Comparison of ENCODE assay signal across 8 cellular contexts in genomic region chr7:131072505-131073091, GRCh38.
A peak's percentile ranks its signal among the peaks of the same experiment; 100 is the strongest.
DNase-seq lines count a peak whose midpoint lies in the region; ATAC-seq and TF ChIP-seq lines count a peak whose summit lies in the region.

No MANE protein-coding gene starts in this region.

- H3K36me3 Mint-ChIP-seq in CD4-positive, alpha-beta T cell (ENCODE audit: low read depth), result peaks cover 23% of the 10 kb centered on the region
- peaks cover 8% of the 10 kb centered on the region for H3K36me3 Mint-ChIP-seq in activated naive CD8-positive, alpha-beta T cell treated with anti-CD3 and anti-CD28 coated beads, Interleukin-2, amount 10 ng/mL, durations not matched to agents 7 days and 5 days
- peaks cover 24% of the 10 kb centered on the region for H3K36me3 Mint-ChIP-seq in activated CD4-positive, alpha-beta T cell treated with anti-CD3 and anti-CD28 coated beads, Interleukin-2, amount 10 ng/mL, durations not matched to agents 7 days and 5 days (ENCODE audit: low read depth)

- peak overlapping the region; percentile 21 for H3K4me3 Mint-ChIP-seq in CD4-positive, alpha-beta T cell
- no peak overlapping the region for H3K4me3 Mint-ChIP-seq in activated naive CD8-positive, alpha-beta T cell treated with anti-CD3 and anti-CD28 coated beads, Interleukin-2, amount 10 ng/mL, durations not matched to agents 7 days and 5 days
- no peak overlapping the region for H3K4me3 Mint-ChIP-seq in activated CD4-positive, alpha-beta T cell treated with anti-CD3 and anti-CD28 coated beads, Interleukin-2, amount 10 ng/mL, durations not matched to agents 7 days and 5 days

- CTCF ChIA-PET in CD4-positive, alpha-beta T cell (lab: Charles Lee), result interaction anchor here (1.3 kb wide), 1 partner anchor 18 kb away, joined by 4 read pairs; no protein-coding TSS in a partner anchor
- CTCF ChIA-PET in activated CD4-positive, alpha-beta T cell treated with anti-CD3 and anti-CD28 coated beads, Interleukin-2, amount 10 ng/mL, durations not matched to agents 7 days and 5 days (lab: Charles Lee), result interaction anchor here (1.1 to 1.6 kb wide), 3 partner anchors 17 to 300 kb away, joined by 3 to 5 read pairs (median 3); no protein-coding TSS in a partner anchor

- peak; percentile 55 for ATAC-seq in CD4-positive, alpha-beta T cell (ENCODE audit: poor library complexity)
- no peak for ATAC-seq in activated naive CD8-positive, alpha-beta T cell treated with anti-CD3 and anti-CD28 coated beads, Interleukin-2, amount 10 ng/mL, durations not matched to agents 7 days and 5 days (ENCODE audit: low read depth)
- ATAC-seq in GM18873 (IDR thresholded peaks at IDR 0.05; ENCODE audit: low FRiP score, unreplicated experiment) (no peak), HG03175 (IDR thresholded peaks at IDR 0.05; ENCODE audit: unreplicated experiment) (no peak)

- H3K27ac Mint-ChIP-seq in CD4-positive, alpha-beta T cell, result peak overlapping the region; percentile 46
- peak overlapping the region; percentile 22 for H3K27ac Mint-ChIP-seq in activated naive CD8-positive, alpha-beta T cell treated with anti-CD3 and anti-CD28 coated beads, Interleukin-2, amount 10 ng/mL, durations not matched to agents 7 days and 5 days
- no peak overlapping the region for H3K27ac Mint-ChIP-seq in activated CD4-positive, alpha-beta T cell treated with anti-CD3 and anti-CD28 coated beads, Interleukin-2, amount 10 ng/mL, durations not matched to agents 7 days and 5 days

- no peaks in the 10 kb centered on the region for H3K9me3 Mint-ChIP-seq in CD4-positive, alpha-beta T cell
- H3K9me3 Mint-ChIP-seq in activated naive CD8-positive, alpha-beta T cell treated with anti-CD3 and anti-CD28 coated beads, Interleukin-2, amount 10 ng/mL, durations not matched to agents 7 days and 5 days, result no peaks in the 10 kb centered on the region
- H3K9me3 Mint-ChIP-seq in activated CD4-positive, alpha-beta T cell treated with anti-CD3 and anti-CD28 coated beads, Interleukin-2, amount 10 ng/mL, durations not matched to agents 7 days and 5 days, result no peaks in the 10 kb centered on the region

- H3K4me1 Mint-ChIP-seq in CD4-positive, alpha-beta T cell (ENCODE audit: low read depth), result peaks cover 32% of the 10 kb centered on the region
- peaks cover 22% of the 10 kb centered on the region for H3K4me1 Mint-ChIP-seq in activated naive CD8-positive, alpha-beta T cell treated with anti-CD3 and anti-CD28 coated beads, Interleukin-2, amount 10 ng/mL, durations not matched to agents 7 days and 5 days
- H3K4me1 Mint-ChIP-seq in activated CD4-positive, alpha-beta T cell treated with anti-CD3 and anti-CD28 coated beads, Interleukin-2, amount 10 ng/mL, durations not matched to agents 7 days and 5 days, result peaks cover 46% of the 10 kb centered on the region

- POLR2A ChIA-PET in CD4-positive, alpha-beta T cell (lab: Charles Lee), result interaction anchor here (0.8 kb wide), 1 partner anchor 16 kb away, joined by 3 read pairs; no protein-coding TSS in a partner anchor
- POLR2A ChIA-PET in activated naive CD8-positive, alpha-beta T cell treated with anti-CD3 and anti-CD28 coated beads, Interleukin-2, amount 10 ng/mL, durations not matched to agents 7 days and 5 days (lab: Charles Lee), result interaction anchor here (0.8 kb wide), 1 partner anchor 34 kb away, joined by 5 read pairs; no protein-coding TSS in a partner anchor
- POLR2A ChIA-PET in activated CD4-positive, alpha-beta T cell treated with anti-CD3 and anti-CD28 coated beads, Interleukin-2, amount 10 ng/mL, durations not matched to agents 7 days and 5 days (lab: Charles Lee), result no interaction called here

- no peak for DNase-seq in CD4-positive, alpha-beta T cell
- DNase-seq in M059J (ENCODE audit: low read depth), result peak; percentile 81
- no peak for DNase-seq in activated naive CD8-positive, alpha-beta T cell treated with anti-CD3 and anti-CD28 coated beads, Interleukin-2, amount 10 ng/mL, durations not matched to agents 7 days and 5 days
- peak; percentile 15 for DNase-seq in kidney tubule cell (ENCODE audit: low spot score)
- no peak for DNase-seq in effector CD4-positive, alpha-beta T cell
- no peak for DNase-seq in activated CD4-positive, alpha-beta T cell treated with anti-CD3 and anti-CD28 coated beads, Interleukin-2, amount 10 ng/mL, durations not matched to agents 7 days and 5 days

- no peak for TF ChIP-seq CTCF in CD4-positive, alpha-beta T cell (IDR thresholded peaks at IDR 0.05)

- H3K27ac ChIP-seq in CD4-positive, alpha-beta T cell (ENCODE audit: low read depth, low read length), result peak overlapping the region; percentile 5

- H3K27me3 Mint-ChIP-seq in CD4-positive, alpha-beta T cell, result no peaks in the 10 kb centered on the region
- no peaks in the 10 kb centered on the region for H3K27me3 Mint-ChIP-seq in activated naive CD8-positive, alpha-beta T cell treated with anti-CD3 and anti-CD28 coated beads, Interleukin-2, amount 10 ng/mL, durations not matched to agents 7 days and 5 days
- no peaks in the 10 kb centered on the region for H3K27me3 Mint-ChIP-seq in activated CD4-positive, alpha-beta T cell treated with anti-CD3 and anti-CD28 coated beads, Interleukin-2, amount 10 ng/mL, durations not matched to agents 7 days and 5 days

- H3K9me3 ChIP-seq in CD4-positive, alpha-beta T cell (ENCODE audit: control insufficient read depth, low read length), result no peaks in the 10 kb centered on the region

- no peaks in the 10 kb centered on the region for H3K27me3 ChIP-seq in CD4-positive, alpha-beta T cell (ENCODE audit: control insufficient read depth, insufficient read depth, low read length)

- intact Hi-C loops in CD4-positive, alpha-beta T cell (cut with DNase I, micrococcal nuclease), result loop anchor here (5.0 kb wide), 2 partner anchors 35 to 230 kb away; no protein-coding TSS in a partner anchor

Comparison
In these comparisons a context has a peak if more than half of its experiments do, and no peak if none do; other contexts are left out.
1. DNase-seq: peak in M059J (single experiment) and kidney tubule cell (single experiment); none in CD4-positive, alpha-beta T cell (0 of 10), activated naive CD8-positive, alpha-beta T cell treated with anti-CD3 and anti-CD28 coated beads, Interleukin-2, amount 10 ng/mL, durations not matched to agents 7 days and 5 days (single experiment), effector CD4-positive, alpha-beta T cell (single experiment) and activated CD4-positive, alpha-beta T cell treated with anti-CD3 and anti-CD28 coated beads, Interleukin-2, amount 10 ng/mL, durations not matched to agents 7 days and 5 days (single experiment).